ENCODE assay signal across 18 cellular contexts in the genomic region with DNA sequence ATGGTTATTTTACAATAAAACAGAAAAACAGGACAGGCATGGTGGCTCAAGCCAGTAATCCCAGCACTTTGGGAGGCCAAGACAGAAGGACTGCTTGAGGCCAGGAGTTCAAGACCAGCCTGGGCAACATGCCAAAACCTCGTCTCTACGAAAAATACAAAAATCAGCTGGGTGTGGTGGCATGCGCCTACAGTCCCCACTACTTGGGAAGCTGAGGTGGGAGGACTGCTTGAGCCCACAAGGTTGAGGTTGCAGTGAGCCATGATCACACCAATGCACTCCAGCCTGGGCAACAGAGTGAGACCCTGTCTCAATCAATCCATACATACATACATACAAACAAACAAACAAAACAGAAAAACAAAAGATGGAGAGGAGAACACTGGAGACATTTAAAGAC.
"Had no signal": no experiment of that assay in that cellular context is flagged by ENCODE, and none has a peak within 500 bp of the region (broad histone marks: within the 10 kb centered on the region; RNA-seq: fewer than 3 reads in every experiment).

No MANE protein-coding gene starts in this region.

- H3K9me3 ChIP-seq: spleen, thyroid gland had no signal

- H3K27me3 Mint-ChIP-seq: activated T-cell treated with anti-CD3 and anti-CD28 coated beads, Interleukin-2, amount 50 U/mL, for 24 hours; activated T-helper 17 cell treated with anti-CD3 and anti-CD28 coated beads, Interleukin-2, amount 50 U/mL, for 72 hours; progenitor cell of endocrine pancreas had no signal

- H3K4me1 ChIP-seq: spleen, thyroid gland had no signal

- DNase-seq: activated CD4-positive, alpha-beta T cell treated with anti-CD3 and anti-CD28 coated beads, Interleukin-2, amount 50 U/mL, for 4 hours; activated CD8-positive, alpha-beta memory T cell treated with anti-CD3 and anti-CD28 coated beads for 24 hours; activated CD8-positive, alpha-beta memory T cell treated with anti-CD3 and anti-CD28 coated beads, Interleukin-2, amount 50 U/mL, for 4 hours; activated T-cell treated with anti-CD3 and anti-CD28 coated beads, Interleukin-2, amount 50 U/mL, for 24 hours; cortex of kidney; endodermal cell; foreskin fibroblast; immature natural killer cell; natural killer cell; spleen; stimulated activated CD4-positive, alpha-beta T cell treated with anti-CD3 and anti-CD28 coated beads, Interleukin-4, amount 100 ng/mL, for 1 hour; stimulated activated naive CD4-positive, alpha-beta T cell treated with Interleukin-2 at 50 U/mL for 16 hours; SW 1271; thyroid gland had no signal

- H3K4me3 ChIP-seq: spleen, thyroid gland had no signal

- H3K4me3 Mint-ChIP-seq: activated T-cell treated with anti-CD3 and anti-CD28 coated beads, Interleukin-2, amount 50 U/mL, for 24 hours; activated T-helper 17 cell treated with anti-CD3 and anti-CD28 coated beads, Interleukin-2, amount 50 U/mL, for 72 hours; endodermal cell; immature natural killer cell; mesothelial cell of epicardium; natural killer cell had no signal

- H3K27ac Mint-ChIP-seq: activated naive CD4-positive, alpha-beta T cell treated with anti-CD3 and anti-CD28 coated beads, Interleukin-2, amount 50 U/mL, for 72 hours; activated T-cell treated with anti-CD3 and anti-CD28 coated beads, Interleukin-2, amount 50 U/mL, for 24 hours; activated T-helper 17 cell treated with anti-CD3 and anti-CD28 coated beads, Interleukin-2, amount 50 U/mL, for 72 hours; endodermal cell; immature natural killer cell; mesothelial cell of epicardium; natural killer cell; progenitor cell of endocrine pancreas had no signal

- ATAC-seq: activated naive CD4-positive, alpha-beta T cell treated with anti-CD3 and anti-CD28 coated beads, Interleukin-2, amount 50 U/mL, for 72 hours; activated T-helper 17 cell treated with anti-CD3 and anti-CD28 coated beads, Interleukin-2, amount 50 U/mL, for 72 hours; natural killer cell had no signal

- H3K36me3 Mint-ChIP-seq: natural killer cell had no signal

- H3K27me3 ChIP-seq: spleen, thyroid gland had no signal

- H3K27ac ChIP-seq: spleen, thyroid gland had no signal

- H3K4me1 Mint-ChIP-seq: activated T-helper 17 cell treated with anti-CD3 and anti-CD28 coated beads, Interleukin-2, amount 50 U/mL, for 72 hours; immature natural killer cell; mesothelial cell of epicardium; natural killer cell had no signal
